1 cellular context compared by ENCODE assay signal in genomic region chr16:27867122-27868110, GRCh38.
A peak's percentile ranks its signal among the peaks of the same experiment; 100 is the strongest.
TF ChIP-seq lines count a peak whose summit lies in the region.

No MANE protein-coding gene starts in this region.

TF ChIP-seq in HepG2, 621 proteins besides CTCF, POLR2A, EP300 and RAD21 (continued from another document and continues in another):
- no peak for TF ChIP-seq MAFK (conservative IDR thresholded peaks at IDR 0.05 in 1 of 2, IDR thresholded peaks at IDR 0.05 in 1 of 2; ENCODE audit: low read length in 2 of 2)
- no peak for TF ChIP-seq HDAC1 (CRISPR knock-in tag; IDR thresholded peaks at IDR 0.05)
- TF ChIP-seq SMAD9 (CRISPR knock-in tag; IDR thresholded peaks at IDR 0.05): no peak
- TF ChIP-seq ATF7 (IDR thresholded peaks at IDR 0.05): no peak
- TF ChIP-seq ATF7 (CRISPR knock-in tag; IDR thresholded peaks at IDR 0.05): no peak
- no peak for TF ChIP-seq MAFF (IDR thresholded peaks at IDR 0.05; ENCODE audit: low read depth, low read length)
- no peak for TF ChIP-seq ZNF616 (CRISPR knock-in tag; IDR thresholded peaks at IDR 0.05; ENCODE audit: low read depth)
- no peak for TF ChIP-seq PLRG1 (conservative IDR thresholded peaks at IDR 0.05)
- TF ChIP-seq ATRX (CRISPR knock-in tag; IDR thresholded peaks at IDR 0.05; ENCODE audit: borderline replicate concordance): no peak
- no peak for TF ChIP-seq ZNF335 (CRISPR knock-in tag; IDR thresholded peaks at IDR 0.05)
- TF ChIP-seq DDIT3 (CRISPR knock-in tag; IDR thresholded peaks at IDR 0.05): no peak
- no peak for TF ChIP-seq ARID2 (CRISPR knock-in tag; IDR thresholded peaks at IDR 0.05; ENCODE audit: borderline replicate concordance)
- no peak for TF ChIP-seq ZNF441 (CRISPR knock-in tag; IDR thresholded peaks at IDR 0.05; ENCODE audit: borderline replicate concordance)
- no peak for TF ChIP-seq PITX1 (CRISPR knock-in tag; IDR thresholded peaks at IDR 0.05)
- TF ChIP-seq GABPA (IDR thresholded peaks at IDR 0.05; ENCODE audit: low read depth, low read length): peak; percentile 63
- TF ChIP-seq GABPA (CRISPR knock-in tag; IDR thresholded peaks at IDR 0.05; ENCODE audit: low read depth): peak; percentile 86
- TF ChIP-seq CHD4 (IDR thresholded peaks at IDR 0.05; ENCODE audit: borderline replicate concordance, low read length): no peak
- TF ChIP-seq MYNN (CRISPR knock-in tag; IDR thresholded peaks at IDR 0.05; ENCODE audit: low read depth): no peak
- TF ChIP-seq SP140L (CRISPR knock-in tag; IDR thresholded peaks at IDR 0.05; ENCODE audit: borderline replicate concordance): no peak
- TF ChIP-seq E2F1 (CRISPR knock-in tag; IDR thresholded peaks at IDR 0.05): no peak
- no peak for TF ChIP-seq SP2 (CRISPR knock-in tag; IDR thresholded peaks at IDR 0.05)
- no peak for TF ChIP-seq NFKB2 (CRISPR knock-in tag; IDR thresholded peaks at IDR 0.05; ENCODE audit: borderline replicate concordance)
- peak; percentile 46 for TF ChIP-seq ZNF687 (CRISPR knock-in tag; IDR thresholded peaks at IDR 0.05)
- TF ChIP-seq ZHX1 (CRISPR knock-in tag; IDR thresholded peaks at IDR 0.05; ENCODE audit: low read depth): no peak
- no peak for TF ChIP-seq THYN1 (CRISPR knock-in tag; IDR thresholded peaks at IDR 0.05; ENCODE audit: borderline replicate concordance, low read depth)
- no peak for TF ChIP-seq WIZ (CRISPR knock-in tag; IDR thresholded peaks at IDR 0.05)
- no peak for TF ChIP-seq ONECUT2 (CRISPR knock-in tag; IDR thresholded peaks at IDR 0.05)
- TF ChIP-seq ZSCAN22 (CRISPR knock-in tag; IDR thresholded peaks at IDR 0.05): no peak
- no peak for TF ChIP-seq RFXANK (CRISPR knock-in tag; IDR thresholded peaks at IDR 0.05)
- no peak for TF ChIP-seq TRIM24 (CRISPR knock-in tag; IDR thresholded peaks at IDR 0.05)
- TF ChIP-seq ZSCAN30 (CRISPR knock-in tag; IDR thresholded peaks at IDR 0.05): no peak
- TF ChIP-seq MTF2 (CRISPR knock-in tag; IDR thresholded peaks at IDR 0.05; ENCODE audit: borderline replicate concordance): no peak
- TF ChIP-seq DNMT3B (CRISPR knock-in tag; conservative IDR thresholded peaks at IDR 0.05): no peak
- no peak for TF ChIP-seq TCF7L2 (IDR thresholded peaks at IDR 0.05; ENCODE audit: low read depth, low read length)
- TF ChIP-seq ARID5B (CRISPR knock-in tag; IDR thresholded peaks at IDR 0.05): no peak
- TF ChIP-seq CSRNP2 (CRISPR knock-in tag; conservative IDR thresholded peaks at IDR 0.05; ENCODE audit: low read depth): no peak
- TF ChIP-seq MEIS1 (CRISPR knock-in tag; IDR thresholded peaks at IDR 0.05; ENCODE audit: borderline replicate concordance): no peak
- no peak for TF ChIP-seq ZFYVE20 (CRISPR knock-in tag; IDR thresholded peaks at IDR 0.05; ENCODE audit: borderline replicate concordance, low read depth)
- TF ChIP-seq HOMEZ (CRISPR knock-in tag; IDR thresholded peaks at IDR 0.05; ENCODE audit: low read depth): no peak
- TF ChIP-seq RELA (CRISPR knock-in tag; IDR thresholded peaks at IDR 0.05): no peak
- no peak for TF ChIP-seq TRIM22 (IDR thresholded peaks at IDR 0.05)
- no peak for TF ChIP-seq FOXK1 (CRISPR knock-in tag; IDR thresholded peaks at IDR 0.05; ENCODE audit: borderline replicate concordance, low read depth)
- no peak for TF ChIP-seq BHLHE40 (IDR thresholded peaks at IDR 0.05; ENCODE audit: low read length)
- TF ChIP-seq ZGPAT (CRISPR knock-in tag; IDR thresholded peaks at IDR 0.05): peak; percentile 55; the same call in 1 of the 2 replicates
